Comparison of ENCODE assay signal across 11 cellular contexts in the genomic region with DNA sequence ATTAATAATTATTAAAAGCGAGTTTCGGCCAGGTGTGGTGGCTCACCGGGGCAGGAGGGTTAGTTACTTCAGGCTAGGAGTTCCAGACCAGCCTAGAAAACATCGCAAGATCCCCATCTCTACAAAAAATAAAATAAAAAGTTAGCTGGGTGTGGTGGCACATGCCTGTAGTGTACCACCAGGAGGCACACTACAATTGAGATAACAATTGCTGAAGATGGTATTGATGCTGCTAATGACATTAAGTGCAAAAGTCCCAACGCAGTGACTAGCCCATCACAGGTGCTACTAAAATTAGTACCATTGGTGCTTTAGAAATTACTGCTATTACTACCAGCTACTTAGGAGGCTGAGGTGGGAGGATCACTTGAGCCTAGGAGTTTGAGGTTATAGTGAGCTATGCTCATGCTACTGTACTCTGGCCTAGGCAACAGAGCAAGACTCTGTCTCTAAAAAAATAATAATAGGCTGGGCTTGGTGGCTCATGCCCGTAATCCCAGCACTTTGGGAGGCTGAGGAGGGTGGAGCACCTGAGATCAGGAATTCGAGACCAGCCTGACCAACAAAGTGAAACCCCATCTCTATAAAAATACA.
DNase-seq lines count a peak whose midpoint lies in the region; ATAC-seq, FAIRE-seq and TF ChIP-seq lines count a peak whose summit lies in the region.
"Had no signal": no experiment of that assay in that cellular context is flagged by ENCODE, and none has a peak within 500 bp of the region (broad histone marks: within the 10 kb centered on the region; RNA-seq: fewer than 3 reads in every experiment).

No MANE protein-coding gene starts in this region.

- ATAC-seq in HG03159 (IDR thresholded peaks at IDR 0.05; ENCODE audit: unreplicated experiment) = peak; percentile 57
- ATAC-seq in WTC11 = peak; percentile 82
- ATAC-seq in lower lobe of right lung = no peak
- ATAC-seq in HG02610 (IDR thresholded peaks at IDR 0.05; ENCODE audit: unreplicated experiment) = no peak
- no peak for ATAC-seq in activated CD8-positive, alpha-beta memory T cell treated with anti-CD3 and anti-CD28 coated beads, Interleukin-2, amount 10 ng/mL, durations not matched to agents 7 days and 5 days
- no peak for ATAC-seq in GM21381 (IDR thresholded peaks at IDR 0.05; ENCODE audit: unreplicated experiment)
- no peak for ATAC-seq in heart right ventricle

- 59 to 74% methylated on average over 7 of the region's 7 CpGs for WGBS in heart right ventricle, 2 donors

- FAIRE-seq in D721Med (lab: Jason Lieb, UNC) = no peak
- FAIRE-seq: islet of Langerhans had no signal

- peak; percentile 58 for TF ChIP-seq CTCF in D721Med (IDR thresholded peaks at IDR 0.05; ENCODE audit: insufficient read depth, missing control alignments)
- TF ChIP-seq CTCF in WTC11 (IDR thresholded peaks at IDR 0.05) = peak; percentile 42; the same call in 1 of the 2 replicates
- TF ChIP-seq CTCF in lower lobe of right lung (IDR thresholded peaks at IDR 0.05) = peak; percentile 12
- TF ChIP-seq CTCF in heart right ventricle (IDR thresholded peaks at IDR 0.05) = peak in 2 of 9 donors; percentile 8 to 21

- H3K4me3 ChIP-seq in lower lobe of right lung (no peak overlapping the region), heart right ventricle (no peak overlapping the region)
- H3K4me3 ChIP-seq: SK-N-MC had no signal

- no peaks in the 10 kb centered on the region for H3K4me1 Mint-ChIP-seq in WTC11
- H3K4me1 Mint-ChIP-seq in activated CD8-positive, alpha-beta memory T cell treated with anti-CD3 and anti-CD28 coated beads, Interleukin-2, amount 10 ng/mL, durations not matched to agents 7 days and 5 days = no peaks in the 10 kb centered on the region

- no peak overlapping the region for H3K27ac Mint-ChIP-seq in WTC11
- H3K27ac Mint-ChIP-seq in activated CD8-positive, alpha-beta memory T cell treated with anti-CD3 and anti-CD28 coated beads, Interleukin-2, amount 10 ng/mL, durations not matched to agents 7 days and 5 days = no peak overlapping the region

- no peaks in the 10 kb centered on the region for H3K9me3 ChIP-seq in lower lobe of right lung
- no peaks in the 10 kb centered on the region for H3K9me3 ChIP-seq in heart right ventricle

- no peaks in the 10 kb centered on the region for H3K27me3 Mint-ChIP-seq in WTC11 (ENCODE audit: low read depth)
- no peaks in the 10 kb centered on the region for H3K27me3 Mint-ChIP-seq in activated CD8-positive, alpha-beta memory T cell treated with anti-CD3 and anti-CD28 coated beads, Interleukin-2, amount 10 ng/mL, durations not matched to agents 7 days and 5 days

- intact Hi-C loops in lower lobe of right lung (cut with DNase I) = no loop called here
- intact Hi-C loops in heart right ventricle (cut with DNase I) = no loop called here

- no peak for DNase-seq in D721Med (ENCODE audit: insufficient read length, low spot score)
- DNase-seq in WTC11 (ENCODE audit: low spot score) = no peak
- DNase-seq in lower lobe of right lung = no peak
- no peak for DNase-seq in activated CD8-positive, alpha-beta memory T cell treated with anti-CD3 and anti-CD28 coated beads, Interleukin-2, amount 10 ng/mL, durations not matched to agents 7 days and 5 days
- DNase-seq in heart right ventricle = no peak
- DNase-seq: activated naive CD4-positive, alpha-beta T cell treated with anti-CD3 and anti-CD28 coated beads, Interleukin-2, amount 50 U/mL, for 16 hours had no signal

- POLR2A ChIA-PET in WTC11 (lab: Charles Lee) = interaction anchor here (0.5 kb wide), 1 partner anchor 216 kb away, joined by 3 read pairs; no protein-coding TSS in a partner anchor

- H3K36me3 Mint-ChIP-seq in WTC11 = no peaks in the 10 kb centered on the region
- no peaks in the 10 kb centered on the region for H3K36me3 Mint-ChIP-seq in activated CD8-positive, alpha-beta memory T cell treated with anti-CD3 and anti-CD28 coated beads, Interleukin-2, amount 10 ng/mL, durations not matched to agents 7 days and 5 days

- H3K36me3 ChIP-seq in lower lobe of right lung (no peaks in the 10 kb centered on the region), heart right ventricle (no peaks in the 10 kb centered on the region)

- H3K27ac ChIP-seq in lower lobe of right lung (no peak overlapping the region), heart right ventricle (no peak overlapping the region)
- H3K27ac ChIP-seq: SK-N-MC had no signal

- no peaks in the 10 kb centered on the region for H3K4me1 ChIP-seq in lower lobe of right lung
- no peaks in the 10 kb centered on the region for H3K4me1 ChIP-seq in heart right ventricle

- H3K9me3 Mint-ChIP-seq in WTC11 = no peaks in the 10 kb centered on the region
- H3K9me3 Mint-ChIP-seq in activated CD8-positive, alpha-beta memory T cell treated with anti-CD3 and anti-CD28 coated beads, Interleukin-2, amount 10 ng/mL, durations not matched to agents 7 days and 5 days (ENCODE audit: low read depth) = no peaks in the 10 kb centered on the region

- CTCF ChIA-PET in WTC11 (lab: Charles Lee) = interaction anchor here (0.9 to 1.8 kb wide), 12 partner anchors 9 to 237 kb away, joined by 3 to 12 read pairs (median 6); partner anchors contain the start of gene GREM2
- CTCF ChIA-PET in activated CD8-positive, alpha-beta memory T cell treated with anti-CD3 and anti-CD28 coated beads, Interleukin-2, amount 10 ng/mL, durations not matched to agents 7 days and 5 days (lab: Charles Lee) = interaction anchor here (1.1 kb wide), 1 partner anchor 153 kb away, joined by 3 read pairs; no protein-coding TSS in a partner anchor

- H3K27me3 ChIP-seq in lower lobe of right lung (ENCODE audit: low read depth) (no peaks in the 10 kb centered on the region), heart right ventricle (no peaks in the 10 kb centered on the region)

- H3K4me3 Mint-ChIP-seq in WTC11 = no peak overlapping the region
- no peak overlapping the region for H3K4me3 Mint-ChIP-seq in activated CD8-positive, alpha-beta memory T cell treated with anti-CD3 and anti-CD28 coated beads, Interleukin-2, amount 10 ng/mL, durations not matched to agents 7 days and 5 days

TF ChIP-seq in WTC11, 78 proteins besides CTCF, POLR2A, EP300 and RAD21:
- TF ChIP-seq ATF1 (CRISPR knock-in tag; IDR thresholded peaks at IDR 0.05) (no peak), MYBL2 (CRISPR knock-in tag; IDR thresholded peaks at IDR 0.05) (no peak), JAZF1 (CRISPR knock-in tag; IDR thresholded peaks at IDR 0.05) (no peak), CBFB (CRISPR knock-in tag; IDR thresholded peaks at IDR 0.05; ENCODE audit: low read depth) (no peak), GRHL2 (CRISPR knock-in tag; IDR thresholded peaks at IDR 0.05; ENCODE audit: insufficient replicate concordance, severe bottlenecking) (no peak), USF2 (CRISPR knock-in tag; IDR thresholded peaks at IDR 0.05) (no peak), TEAD4 (CRISPR knock-in tag; IDR thresholded peaks at IDR 0.05) (no peak), GABPB1 (CRISPR knock-in tag; IDR thresholded peaks at IDR 0.05) (no peak), MXD4 (CRISPR knock-in tag; IDR thresholded peaks at IDR 0.05; ENCODE audit: borderline replicate concordance) (no peak)

Comparison
In these comparisons a context has a peak if more than half of its experiments do, and no peak if none do; other contexts are left out.
1. ATAC-seq: peak in HG03159 (single experiment) and WTC11 (single experiment); none in lower lobe of right lung (0 of 2), HG02610 (single experiment), activated CD8-positive, alpha-beta memory T cell treated with anti-CD3 and anti-CD28 coated beads, Interleukin-2, amount 10 ng/mL, durations not matched to agents 7 days and 5 days (single experiment), GM21381 (single experiment) and heart right ventricle (0 of 8).